1 cellular context compared by ENCODE assay signal in genomic region chr1:175390522-175391247, GRCh38.
TF ChIP-seq lines count a peak whose summit lies in the region.

No MANE protein-coding gene starts in this region.

TF ChIP-seq in HepG2, 621 proteins besides CTCF, POLR2A, EP300 and RAD21:
- TF ChIP-seq NFE2L1 (CRISPR knock-in tag; IDR thresholded peaks at IDR 0.05; ENCODE audit: borderline replicate concordance) (no peak), THAP9 (CRISPR knock-in tag; IDR thresholded peaks at IDR 0.05; ENCODE audit: borderline replicate concordance) (no peak), ASH2L (IDR thresholded peaks at IDR 0.05; ENCODE audit: insufficient read length, low read depth, low read length) (no peak), PCBP2 (optimal IDR thresholded peaks at IDR 0.05; ENCODE audit: low read depth, low read length, poor library complexity, severe bottlenecking) (no peak), PLSCR1 (CRISPR knock-in tag; IDR thresholded peaks at IDR 0.05; ENCODE audit: borderline replicate concordance) (no peak), ZNF773 (CRISPR knock-in tag; IDR thresholded peaks at IDR 0.05; ENCODE audit: borderline replicate concordance) (no peak), ZNF547 (CRISPR knock-in tag; IDR thresholded peaks at IDR 0.05) (no peak), ZBTB7B (CRISPR knock-in tag; IDR thresholded peaks at IDR 0.05) (no peak), NFIC (IDR thresholded peaks at IDR 0.05; ENCODE audit: low read length) (no peak), ZSCAN9 (CRISPR knock-in tag; IDR thresholded peaks at IDR 0.05; ENCODE audit: borderline replicate concordance) (no peak), ZNF280D (CRISPR knock-in tag; IDR thresholded peaks at IDR 0.05) (no peak), KLF12 (CRISPR knock-in tag; IDR thresholded peaks at IDR 0.05; ENCODE audit: borderline replicate concordance) (no peak), ZNF337 (CRISPR knock-in tag; IDR thresholded peaks at IDR 0.05; ENCODE audit: borderline replicate concordance, low read depth) (no peak), ZNF850 (CRISPR knock-in tag; conservative IDR thresholded peaks at IDR 0.05) (no peak)
- TF ChIP-seq, protein P1, sequence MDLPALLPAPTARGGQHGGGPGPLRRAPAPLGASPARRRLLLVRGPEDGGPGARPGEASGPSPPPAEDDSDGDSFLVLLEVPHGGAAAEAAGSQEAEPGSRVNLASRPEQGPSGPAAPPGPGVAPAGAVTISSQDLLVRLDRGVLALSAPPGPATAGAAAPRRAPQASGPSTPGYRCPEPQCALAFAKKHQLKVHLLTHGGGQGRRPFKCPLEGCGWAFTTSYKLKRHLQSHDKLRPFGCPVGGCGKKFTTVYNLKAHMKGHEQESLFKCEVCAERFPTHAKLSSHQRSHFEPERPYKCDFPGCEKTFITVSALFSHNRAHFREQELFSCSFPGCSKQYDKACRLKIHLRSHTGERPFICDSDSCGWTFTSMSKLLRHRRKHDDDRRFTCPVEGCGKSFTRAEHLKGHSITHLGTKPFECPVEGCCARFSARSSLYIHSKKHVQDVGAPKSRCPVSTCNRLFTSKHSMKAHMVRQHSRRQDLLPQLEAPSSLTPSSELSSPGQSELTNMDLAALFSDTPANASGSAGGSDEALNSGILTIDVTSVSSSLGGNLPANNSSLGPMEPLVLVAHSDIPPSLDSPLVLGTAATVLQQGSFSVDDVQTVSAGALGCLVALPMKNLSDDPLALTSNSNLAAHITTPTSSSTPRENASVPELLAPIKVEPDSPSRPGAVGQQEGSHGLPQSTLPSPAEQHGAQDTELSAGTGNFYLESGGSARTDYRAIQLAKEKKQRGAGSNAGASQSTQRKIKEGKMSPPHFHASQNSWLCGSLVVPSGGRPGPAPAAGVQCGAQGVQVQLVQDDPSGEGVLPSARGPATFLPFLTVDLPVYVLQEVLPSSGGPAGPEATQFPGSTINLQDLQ (CRISPR knock-in tag; IDR thresholded peaks at IDR 0.05), result no peak
